ENCODE assay signal across 10 cellular contexts in the genomic region with DNA sequence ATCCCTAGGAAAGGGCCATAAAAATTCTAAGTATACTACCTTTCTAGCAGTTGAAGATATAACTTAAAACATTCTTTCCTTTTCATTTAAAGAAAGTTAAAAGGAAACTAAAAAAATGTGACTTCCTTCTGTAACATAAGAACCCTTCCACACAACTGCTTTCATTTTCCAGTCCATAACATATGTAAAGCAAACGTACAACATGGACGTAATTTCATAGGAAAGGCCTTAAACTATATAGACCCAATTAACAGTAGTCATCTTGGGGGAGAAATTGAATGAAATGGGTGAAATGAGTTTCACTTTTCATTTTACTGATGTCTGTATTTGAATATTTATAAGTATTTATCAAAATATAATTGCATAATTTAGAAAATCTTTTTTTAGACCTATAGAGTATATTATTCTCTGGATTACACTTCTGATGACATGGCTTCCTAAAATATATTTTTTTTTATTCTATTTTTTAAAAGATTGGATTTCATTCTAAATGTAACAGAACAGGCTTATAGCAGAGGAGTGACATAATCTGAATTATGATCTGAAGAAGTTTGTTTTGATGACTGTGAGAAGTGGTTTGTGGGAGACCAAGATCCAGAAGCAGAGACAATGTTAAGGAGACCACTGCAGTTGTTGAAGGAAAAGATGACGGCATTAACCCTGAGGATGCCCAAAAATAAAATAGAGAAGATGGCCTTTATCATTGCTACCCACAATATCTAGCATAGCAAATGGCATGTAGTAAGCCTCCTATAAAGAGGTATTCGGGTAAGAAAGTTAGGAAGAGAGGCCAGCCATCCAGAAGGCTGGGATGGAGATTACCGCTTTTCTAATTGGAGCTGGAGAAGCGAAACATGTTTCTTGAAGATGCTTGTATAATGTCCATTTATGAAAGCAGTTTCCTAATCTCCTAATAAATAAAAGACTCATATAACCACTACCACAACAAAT.
DNase-seq lines count a peak whose midpoint lies in the region; ATAC-seq and TF ChIP-seq lines count a peak whose summit lies in the region.
"Had no signal": no experiment of that assay in that cellular context is flagged by ENCODE, and none has a peak within 500 bp of the region (broad histone marks: within the 10 kb centered on the region; RNA-seq: fewer than 3 reads in every experiment).

No MANE protein-coding gene starts in this region.

- H3K9me2 ChIP-seq in GM23338 (ENCODE audit: insufficient read depth): no peaks in the 10 kb centered on the region

- TF ChIP-seq CTCF in GM23338 (conservative IDR thresholded peaks at IDR 0.05; ENCODE audit: low read depth in 2 of 2): no peak

- H3K4me1 Mint-ChIP-seq in activated CD4-positive, alpha-beta T cell treated with anti-CD3 and anti-CD28 coated beads, Interleukin-2, amount 10 ng/mL, durations not matched to agents 24 days and 14 days: peaks cover 22% of the 10 kb centered on the region
- H3K4me1 Mint-ChIP-seq in activated CD4-positive, alpha-beta memory T cell treated with anti-CD3 and anti-CD28 coated beads, Interleukin-2, amount 10 ng/mL, durations not matched to agents 7 days and 5 days: peaks cover 19% of the 10 kb centered on the region
- H3K4me1 Mint-ChIP-seq in stimulated activated naive B cell treated with anti-CD40 and anti-IgM and Interleukin-4, amounts not matched to agents 10 μg/mL and 1 μg/mL and 100 μg/mL, for 72 hours: peaks cover 9 to 25% of the 10 kb centered on the region in 2 donors
- peaks cover 5% of the 10 kb centered on the region; the same call in 1 of the 3 replicates for H3K4me1 Mint-ChIP-seq in GM23338

- no peaks in the 10 kb centered on the region for H3K36me3 ChIP-seq in GM23338 (ENCODE audit: insufficient read depth)
- H3K36me3 ChIP-seq: SJSA1 had no signal

- H3K36me3 Mint-ChIP-seq in activated CD4-positive, alpha-beta T cell treated with anti-CD3 and anti-CD28 coated beads, Interleukin-2, amount 10 ng/mL, durations not matched to agents 24 days and 14 days (ENCODE audit: low read depth): peaks cover 2% of the 10 kb centered on the region
- H3K36me3 Mint-ChIP-seq in activated CD4-positive, alpha-beta memory T cell treated with anti-CD3 and anti-CD28 coated beads, Interleukin-2, amount 10 ng/mL, durations not matched to agents 7 days and 5 days (ENCODE audit: low read depth): no peaks in the 10 kb centered on the region
- peaks cover 3% of the 10 kb centered on the region in 2 donors for H3K36me3 Mint-ChIP-seq in stimulated activated naive B cell treated with anti-CD40 and anti-IgM and Interleukin-4, amounts not matched to agents 10 μg/mL and 1 μg/mL and 100 μg/mL, for 72 hours
- peaks cover 9% of the 10 kb centered on the region for H3K36me3 Mint-ChIP-seq in GM23338 (ENCODE audit: low read depth)

- peak overlapping the region; percentile 69 for H3K27ac Mint-ChIP-seq in activated CD4-positive, alpha-beta T cell treated with anti-CD3 and anti-CD28 coated beads, Interleukin-2, amount 10 ng/mL, durations not matched to agents 24 days and 14 days
- H3K27ac Mint-ChIP-seq in activated CD4-positive, alpha-beta memory T cell treated with anti-CD3 and anti-CD28 coated beads, Interleukin-2, amount 10 ng/mL, durations not matched to agents 7 days and 5 days: peak overlapping the region; percentile 50
- H3K27ac Mint-ChIP-seq in stimulated activated naive B cell treated with anti-CD40 and anti-IgM and Interleukin-4, amounts not matched to agents 10 μg/mL and 1 μg/mL and 100 μg/mL, for 72 hours: no peak overlapping the region
- no peak overlapping the region for H3K27ac Mint-ChIP-seq in GM23338

- no peaks in the 10 kb centered on the region for H3K27me3 ChIP-seq in GM23338 (ENCODE audit: insufficient read depth)
- H3K27me3 ChIP-seq: SJSA1 had no signal

- H3K4me1 ChIP-seq in GM23338 (ENCODE audit: insufficient read depth): no peaks in the 10 kb centered on the region
- H3K4me1 ChIP-seq: SJSA1 had no signal

- intact Hi-C loops in activated CD4-positive, alpha-beta T cell treated with anti-CD3 and anti-CD28 coated beads, Interleukin-2, amount 10 ng/mL, durations not matched to agents 24 days and 14 days (cut with micrococcal nuclease): loop anchor here (2.0 to 10.0 kb wide), 4 partner anchors 15 to 523 kb away; no protein-coding TSS in a partner anchor
- intact Hi-C loops in head of caudate nucleus (cut with DNase I): no loop called here

- no peak overlapping the region for H3K27ac ChIP-seq in GM23338 (ENCODE audit: low read depth)
- H3K27ac ChIP-seq: SJSA1 had no signal

- no peaks in the 10 kb centered on the region for H4K20me1 ChIP-seq in GM23338 (replicated peaks; ENCODE audit: insufficient read depth)

- H3F3A ChIP-seq in GM23338 (replicated peaks; ENCODE audit: low read depth): no peaks in the 10 kb centered on the region

- POLR2A ChIA-PET in activated CD4-positive, alpha-beta memory T cell treated with anti-CD3 and anti-CD28 coated beads, Interleukin-2, amount 10 ng/mL, durations not matched to agents 7 days and 5 days (lab: Charles Lee): no interaction called here

- H2AFZ ChIP-seq in GM23338: no peak overlapping the region

- peaks cover 2% of the 10 kb centered on the region for H3K27me3 Mint-ChIP-seq in activated CD4-positive, alpha-beta T cell treated with anti-CD3 and anti-CD28 coated beads, Interleukin-2, amount 10 ng/mL, durations not matched to agents 24 days and 14 days
- no peaks in the 10 kb centered on the region for H3K27me3 Mint-ChIP-seq in activated CD4-positive, alpha-beta memory T cell treated with anti-CD3 and anti-CD28 coated beads, Interleukin-2, amount 10 ng/mL, durations not matched to agents 7 days and 5 days
- H3K27me3 Mint-ChIP-seq in stimulated activated naive B cell treated with anti-CD40 and anti-IgM and Interleukin-4, amounts not matched to agents 10 μg/mL and 1 μg/mL and 100 μg/mL, for 72 hours: no peaks in the 10 kb centered on the region
- H3K27me3 Mint-ChIP-seq in GM23338 (ENCODE audit: insufficient read depth, low read depth, poor library complexity): no peaks in the 10 kb centered on the region

- H3K4me3 Mint-ChIP-seq in activated CD4-positive, alpha-beta T cell treated with anti-CD3 and anti-CD28 coated beads, Interleukin-2, amount 10 ng/mL, durations not matched to agents 24 days and 14 days: peak overlapping the region; percentile 48
- peak overlapping the region; percentile 62 for H3K4me3 Mint-ChIP-seq in activated CD4-positive, alpha-beta memory T cell treated with anti-CD3 and anti-CD28 coated beads, Interleukin-2, amount 10 ng/mL, durations not matched to agents 7 days and 5 days
- H3K4me3 Mint-ChIP-seq in stimulated activated naive B cell treated with anti-CD40 and anti-IgM and Interleukin-4, amounts not matched to agents 10 μg/mL and 1 μg/mL and 100 μg/mL, for 72 hours: peak overlapping the region; percentile 49 to 74
- H3K4me3 Mint-ChIP-seq in GM23338: no peak overlapping the region

- no peak for DNase-seq in activated CD4-positive, alpha-beta T cell treated with anti-CD3 and anti-CD28 coated beads, Interleukin-2, amount 10 ng/mL, durations not matched to agents 24 days and 14 days
- no peak for DNase-seq in activated CD4-positive, alpha-beta T cell treated with anti-CD3 and anti-CD28 coated beads, Interleukin-2, amount 50 U/mL, for 48 hours
- no peak for DNase-seq in activated CD4-positive, alpha-beta memory T cell treated with anti-CD3 and anti-CD28 coated beads, Interleukin-2, amount 10 ng/mL, durations not matched to agents 7 days and 5 days
- no peak for DNase-seq in stimulated activated naive B cell treated with anti-CD40 and anti-IgM and Interleukin-4, amounts not matched to agents 10 μg/mL and 1 μg/mL and 100 μg/mL, for 72 hours
- DNase-seq in GM23338 (ENCODE audit: low spot score) (no peak), NCI-H2081 treated with DMSO at 0.1 percent for 48 hours (lab: John Stamatoyannopoulos, UW) (no peak), head of caudate nucleus (no peak)
- DNase-seq: stimulated activated CD4-positive, alpha-beta T cell treated with anti-CD3 and anti-CD28 coated beads, Interleukin-4, amount 100 ng/mL, for 1 hour had no signal

- ATAC-seq in HG02938 (IDR thresholded peaks at IDR 0.05; ENCODE audit: unreplicated experiment) (peak; percentile 51), GM23338 (no peak)
- peak; percentile 58 to 60 for ATAC-seq in stimulated activated naive B cell treated with anti-CD40 and anti-IgM and Interleukin-4, amounts not matched to agents 10 μg/mL and 1 μg/mL and 100 μg/mL, for 72 hours (replicated peaks)

- no peaks in the 10 kb centered on the region for H3K79me2 ChIP-seq in GM23338 (replicated peaks; ENCODE audit: insufficient read depth)

- CTCF ChIA-PET in activated CD4-positive, alpha-beta memory T cell treated with anti-CD3 and anti-CD28 coated beads, Interleukin-2, amount 10 ng/mL, durations not matched to agents 7 days and 5 days (lab: Charles Lee): interaction anchor here (1.5 kb wide), 1 partner anchor 405 kb away, joined by 3 read pairs; no protein-coding TSS in a partner anchor

- no peak overlapping the region for H3K4me3 ChIP-seq in GM23338
- H3K4me3 ChIP-seq: SJSA1 had no signal

- H3K9me3 Mint-ChIP-seq in activated CD4-positive, alpha-beta T cell treated with anti-CD3 and anti-CD28 coated beads, Interleukin-2, amount 10 ng/mL, durations not matched to agents 24 days and 14 days: peaks cover 11% of the 10 kb centered on the region
- H3K9me3 Mint-ChIP-seq in activated CD4-positive, alpha-beta memory T cell treated with anti-CD3 and anti-CD28 coated beads, Interleukin-2, amount 10 ng/mL, durations not matched to agents 7 days and 5 days: peaks cover 2% of the 10 kb centered on the region
- H3K9me3 Mint-ChIP-seq in stimulated activated naive B cell treated with anti-CD40 and anti-IgM and Interleukin-4, amounts not matched to agents 10 μg/mL and 1 μg/mL and 100 μg/mL, for 72 hours: peaks cover 4 to 8% of the 10 kb centered on the region in 2 donors
- peaks cover 9% of the 10 kb centered on the region; the same call in 2 of the 3 replicates for H3K9me3 Mint-ChIP-seq in GM23338

- no peak overlapping the region for H3K4me2 ChIP-seq in GM23338

TF ChIP-seq in GM23338, 12 proteins besides CTCF, POLR2A, EP300 and RAD21 (continues in another document):
- no peak for TF ChIP-seq ZNF331 (CRISPR knock-in tag; IDR thresholded peaks at IDR 0.05; ENCODE audit: low read depth)

Comparison
In these comparisons a context has a peak if more than half of its experiments do, and no peak if none do; other contexts are left out.
1. H3K27ac Mint-ChIP-seq: peak in activated CD4-positive, alpha-beta T cell treated with anti-CD3 and anti-CD28 coated beads, Interleukin-2, amount 10 ng/mL, durations not matched to agents 24 days and 14 days (single experiment) and activated CD4-positive, alpha-beta memory T cell treated with anti-CD3 and anti-CD28 coated beads, Interleukin-2, amount 10 ng/mL, durations not matched to agents 7 days and 5 days (single experiment); none in stimulated activated naive B cell treated with anti-CD40 and anti-IgM and Interleukin-4, amounts not matched to agents 10 μg/mL and 1 μg/mL and 100 μg/mL, for 72 hours (single experiment) and GM23338 (single experiment).